Comparison of ENCODE assay signal across 8 cellular contexts in genomic region chr1:21337931-21338567, GRCh38. TPM values are rescaled to one million over a fixed set of nuclear protein-coding genes. Genes with fewer than 3 reads are reported as not detected.
A peak's percentile ranks its signal among the peaks of the same experiment; 100 is the strongest.
DNase-seq lines count a peak whose midpoint lies in the region; ATAC-seq and TF ChIP-seq lines count a peak whose summit lies in the region.

No MANE protein-coding gene starts in this region.

- H3K27ac ChIP-seq in mammary epithelial cell (ENCODE audit: insufficient read depth, low read depth, low read length) (no peak overlapping the region), lung (ENCODE audit: low read depth in 1 of 2, low read length in 1 of 2) (peak overlapping the region; percentile 22 to 80), vagina (peak overlapping the region; percentile 89)

- ATAC-seq in lung (ENCODE audit: insufficient read depth, low FRiP score) (peak; percentile 28), GM21381 (IDR thresholded peaks at IDR 0.05; ENCODE audit: unreplicated experiment) (no peak)

- H3K4me1 ChIP-seq in mammary epithelial cell (ENCODE audit: insufficient read depth, low read length) = peaks cover 33% of the 10 kb centered on the region
- H3K4me1 ChIP-seq in lung (ENCODE audit: control insufficient read depth in 2 of 2, insufficient read depth in 2 of 2, low read length in 2 of 2) = peaks cover 13 to 51% of the 10 kb centered on the region in 2 donors
- peaks cover 100% of the 10 kb centered on the region for H3K4me1 ChIP-seq in vagina

- H3K36me3 Mint-ChIP-seq in MCF 10A (ENCODE audit: insufficient read depth, unreplicated experiment) = no peaks in the 10 kb centered on the region

- H3K36me3 ChIP-seq in mammary epithelial cell (ENCODE audit: insufficient read depth, low read length) (no peaks in the 10 kb centered on the region), lung (ENCODE audit: control insufficient read depth in 2 of 2, insufficient read depth in 2 of 2, low read length in 2 of 2) (no peaks in the 10 kb centered on the region), vagina (no peaks in the 10 kb centered on the region)

- dilution Hi-C loops in mammary epithelial cell (cut with HindIII; ENCODE audit: low sequenced_read_pairs) = loop anchor here (5.0 kb wide), 1 partner anchor 46 kb away; the partner anchor contains the start of gene ECE1

- H3K27ac Mint-ChIP-seq in MCF 10A (ENCODE audit: low read depth, unreplicated experiment) = peak overlapping the region; percentile 67

- H3K9me3 Mint-ChIP-seq in MCF 10A (ENCODE audit: unreplicated experiment) = no peaks in the 10 kb centered on the region

- no peaks in the 10 kb centered on the region for H3K27me3 Mint-ChIP-seq in MCF 10A (ENCODE audit: insufficient read depth, unreplicated experiment)

- no peak overlapping the region for H3K9ac ChIP-seq in mammary epithelial cell (ENCODE audit: insufficient read depth, low read length)

- WGBS in mammary epithelial cell (ENCODE audit: low coverage, missing lambda C conversion rate) = 73% methylated on average over 7 of the region's 7 CpGs
- WGBS in lung, 2 donors = 13 to 31% methylated on average over 7 of the region's 7 CpGs

- H3K4me3 Mint-ChIP-seq in MCF 10A (ENCODE audit: unreplicated experiment) = no peak overlapping the region

- H3K27me3 ChIP-seq in mammary epithelial cell (ENCODE audit: insufficient read depth, low read length) (no peaks in the 10 kb centered on the region), lung (ENCODE audit: control insufficient read depth, insufficient read depth) (no peaks in the 10 kb centered on the region), vagina (no peaks in the 10 kb centered on the region)

- in situ Hi-C loops in mammary epithelial cell (cut with MboI; ENCODE audit: low sequenced_read_pairs in 2 of 2) (no loop called here), astrocyte of the cerebellum (cut with HindIII; ENCODE audit: low sequenced_read_pairs) (loop anchor here (10.0 kb wide), 1 partner anchor 93 kb away; no protein-coding TSS in a partner anchor)

- POLR2A ChIA-PET in MCF 10A (lab: Yijun Ruan, JAX) = interaction anchor here (0.9 to 2.6 kb wide), 3 partner anchors 9 to 32 kb away, joined by 6 to 11 read pairs (median 7); no protein-coding TSS in a partner anchor

- CTCF ChIA-PET in MCF 10A (lab: Yijun Ruan, JAX) = interaction anchor here (0.6 to 5.6 kb wide), 6 partner anchors 14 to 161 kb away, joined by 4 to 27 read pairs (median 6); no protein-coding TSS in a partner anchor
- CTCF ChIA-PET in mammary epithelial cell (lab: Charles Lee; ENCODE audit: low non-redundant PET) = interaction anchor here (0.6 kb wide), 1 partner anchor 15 kb away, joined by 5 read pairs; no protein-coding TSS in a partner anchor

- no peak overlapping the region for H2AFZ ChIP-seq in mammary epithelial cell (ENCODE audit: low read depth, low read length)

- no peak overlapping the region for H3K4me2 ChIP-seq in mammary epithelial cell (ENCODE audit: insufficient read depth, low read depth, low read length)

- intact Hi-C loops in MCF 10A (cut with micrococcal nuclease) = no loop called here
- intact Hi-C loops in mammary epithelial cell (cut with micrococcal nuclease) = no loop called here
- intact Hi-C loops in vagina (cut with DNase I) = loop anchor here (2.0 to 5.0 kb wide), 2 partner anchors 21 to 76 kb away; no protein-coding TSS in a partner anchor

- H3K9me3 ChIP-seq in mammary epithelial cell (replicated peaks; ENCODE audit: insufficient read depth, low read length) (no peaks in the 10 kb centered on the region), lung (ENCODE audit: control insufficient read depth in 2 of 2, insufficient read depth in 1 of 2, low read length in 1 of 2) (no peaks in the 10 kb centered on the region), vagina (no peaks in the 10 kb centered on the region)

- H3K4me1 Mint-ChIP-seq in MCF 10A (ENCODE audit: insufficient read depth, unreplicated experiment) = peaks cover 45% of the 10 kb centered on the region

- H3K4me3 ChIP-seq in mammary epithelial cell (replicated peaks in 1 of 3; ENCODE audit: insufficient read depth in 1 of 3, low read depth in 2 of 3, low read length in 3 of 3) (no peak overlapping the region), astrocyte of the cerebellum (ENCODE audit: low read depth, low read length) (no peak overlapping the region), lung (no peak overlapping the region), vagina (no peak overlapping the region)

- H4K20me1 ChIP-seq in mammary epithelial cell (ENCODE audit: insufficient read depth, low read length) = no peaks in the 10 kb centered on the region

- peaks cover 69% of the 10 kb centered on the region for H3K79me2 ChIP-seq in mammary epithelial cell (ENCODE audit: insufficient read depth, low read length)

- TF ChIP-seq CTCF in MCF 10A (IDR thresholded peaks at IDR 0.05; ENCODE audit: unreplicated experiment) (no peak), mammary epithelial cell (conservative IDR thresholded peaks at IDR 0.05 in 1 of 2, IDR thresholded peaks at IDR 0.05 in 1 of 2; ENCODE audit: extremely low read depth in 1 of 2, insufficient read depth in 1 of 2, low read depth in 1 of 2, low read length in 2 of 2) (no peak), astrocyte of the cerebellum (IDR thresholded peaks at IDR 0.05; ENCODE audit: low read depth, low read length, missing control alignments) (no peak), lung (IDR thresholded peaks at IDR 0.05; ENCODE audit: control extremely low read depth, extremely low read depth) (no peak), vagina (IDR thresholded peaks at IDR 0.05) (no peak)

- no TSS peak for BruUV-seq in MCF 10A (replicated peaks; lab: Mats Ljungman, UMichigan)
- no TSS peak for BruUV-seq in mammary epithelial cell (replicated peaks; lab: Mats Ljungman, UMichigan)

- peak in 1 of 2 donors; percentile 26 for TF ChIP-seq POLR2A in vagina (IDR thresholded peaks at IDR 0.05)

- DNase-seq in MCF 10A (ENCODE audit: unreplicated experiment) (peak; percentile 61), mammary epithelial cell (no peak), astrocyte of the cerebellum (ENCODE audit: low read depth) (peak; percentile 59), lung (ENCODE audit: low spot score) (peak; percentile 83), vagina (ENCODE audit: extremely low spot score in 2 of 2) (peak in 1 of 2 donors; percentile 99), D341Med (ENCODE audit: low spot score) (no peak)
- no peak for DNase-seq in NK-92 treated with Interleukin-12 subunit alpha and Interleukin-12 subunit beta, amount 100 ng/mL, for 24 hours (lab: John Stamatoyannopoulos, UW)

RNA-seq across cellular contexts. Expression of gene ECE1, which starts 47.8 kb away (rescaled TPM):
- total RNA-seq in MCF 10A (2022) = 40.0 and 46.8 TPM in 2 replicates
- total RNA-seq in mammary epithelial cell = 100 to 1,000 TPM in 1 of 2 donors, 10 to 100 TPM in 1; 86.3 to 153 TPM
- polyA plus RNA-seq in mammary epithelial cell = 65.7 TPM
- polyA minus RNA-seq in mammary epithelial cell = 75.5 TPM
- total RNA-seq in lung = 100 to 1,000 TPM; 105 to 129 TPM
- polyA plus RNA-seq in lung = 100 to 1,000 TPM in 1 of 2 donors, 10 to 100 TPM in 1; 55.7 to 104 TPM
- total RNA-seq in vagina = 93.8 TPM

Comparison
In these comparisons a context has a peak if more than half of its experiments do, and no peak if none do; other contexts are left out.
1. DNase-seq: peak in MCF 10A (single experiment), astrocyte of the cerebellum (single experiment) and lung (single experiment); none in mammary epithelial cell (single experiment), D341Med (single experiment) and NK-92 treated with Interleukin-12 subunit alpha and Interleukin-12 subunit beta, amount 100 ng/mL, for 24 hours (single experiment).